In the genomic region with DNA sequence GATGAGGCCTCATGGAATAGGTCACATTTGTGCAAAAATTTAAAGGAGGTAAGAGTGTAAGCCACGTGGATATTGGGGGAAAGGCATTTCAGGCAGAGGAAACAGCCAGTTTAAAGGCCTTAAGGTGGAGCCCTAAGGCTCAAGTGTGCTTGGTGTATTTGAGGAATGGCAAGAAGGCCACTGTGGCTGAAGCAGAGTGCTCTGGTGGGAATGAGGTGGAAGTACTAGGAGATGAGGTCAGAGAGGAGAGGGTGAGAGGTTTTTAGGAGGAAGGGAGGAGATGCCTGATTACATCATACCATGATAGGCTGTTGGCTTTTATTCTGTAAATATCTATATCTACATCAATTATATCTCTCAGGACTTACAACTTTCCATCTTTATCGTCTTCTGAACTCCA, we compare ENCODE assay signal across 7 cellular contexts.
DNase-seq lines count a peak whose midpoint lies in the region; ATAC-seq and TF ChIP-seq lines count a peak whose summit lies in the region.
"Not testable (repeated sequence)": the region's sequence is repeated elsewhere in the genome, so short reads cannot be mapped to it uniquely, and the experiment has no call there.

No MANE protein-coding gene starts in this region.

- H3K4me1 ChIP-seq in Karpas-422 (ENCODE audit: low read length): not testable (repeated sequence)

- not testable (repeated sequence) for H3K36me3 ChIP-seq in Karpas-422 (ENCODE audit: insufficient read depth, low read length)

- not testable (repeated sequence) for H3K27me3 Mint-ChIP-seq in CD14-positive monocyte (ENCODE audit: low read depth in 3 of 3); WTC11 (ENCODE audit: low read depth); nephron progenitor cell (ENCODE audit: low read depth, poor library complexity)

- H3K79me2 ChIP-seq in Karpas-422 (ENCODE audit: low read length): not testable (repeated sequence)

- CTCF ChIA-PET in WTC11 (lab: Charles Lee): not testable (repeated sequence)

- ATAC-seq in WTC11: peak; percentile 58

- not testable (repeated sequence) for DNase-seq in CD14-positive monocyte (ENCODE audit: low spot score); WTC11 (ENCODE audit: low spot score); nephron progenitor cell
- peak; percentile 2 for DNase-seq in ELR (ENCODE audit: low read depth)
- DNase-seq in Karpas-422: peak; percentile 7
- peak; percentile 3 for DNase-seq in fibroblast of mammary gland (ENCODE audit: low read depth)
- DNase-seq in islet precursor cell: peak; percentile 49

- H3K9me3 ChIP-seq in Karpas-422 (ENCODE audit: low read length): not testable (repeated sequence)

- H3K27me3 ChIP-seq in Karpas-422 (ENCODE audit: low read length): not testable (repeated sequence)

- H3K9me3 Mint-ChIP-seq in CD14-positive monocyte, WTC11, nephron progenitor cell: not testable (repeated sequence)

- not testable (repeated sequence) for H4K20me1 ChIP-seq in Karpas-422 (ENCODE audit: insufficient read depth, low read depth, low read length)

- H3K4me2 ChIP-seq in Karpas-422 (ENCODE audit: low read depth, low read length, poor library complexity, severe bottlenecking): not testable (repeated sequence)

- H3K27ac Mint-ChIP-seq in CD14-positive monocyte: peak overlapping the region; percentile 19 to 82 (median 62)
- H3K27ac Mint-ChIP-seq in WTC11: peak overlapping the region; percentile 69; the same call in 1 of the 2 replicates
- peak overlapping the region; percentile 75 for H3K27ac Mint-ChIP-seq in nephron progenitor cell

- H3K9ac ChIP-seq in Karpas-422 (ENCODE audit: low read length): not testable (repeated sequence)

- not testable (repeated sequence) for H3K36me3 Mint-ChIP-seq in CD14-positive monocyte; WTC11; nephron progenitor cell (ENCODE audit: low read depth)

- not testable (repeated sequence) for H3K4me3 Mint-ChIP-seq in CD14-positive monocyte, WTC11, nephron progenitor cell

- not testable (repeated sequence) for TF ChIP-seq CTCF in CD14-positive monocyte (IDR thresholded peaks at IDR 0.05); WTC11 (IDR thresholded peaks at IDR 0.05); fibroblast of mammary gland (conservative IDR thresholded peaks at IDR 0.05; ENCODE audit: control insufficient read depth, insufficient read depth, low read depth, low read length); nephron progenitor cell (IDR thresholded peaks at IDR 0.05)

- H2AFZ ChIP-seq in Karpas-422 (ENCODE audit: low read length): not testable (repeated sequence)

- POLR2A ChIA-PET in WTC11 (lab: Charles Lee): not testable (repeated sequence)

- not testable (repeated sequence) for H3K27ac ChIP-seq in Karpas-422 (ENCODE audit: low read length)

- H3K9me2 ChIP-seq in Karpas-422 (replicated peaks; ENCODE audit: insufficient read depth, low read length): not testable (repeated sequence)

- H3K4me1 Mint-ChIP-seq in CD14-positive monocyte, WTC11, nephron progenitor cell: not testable (repeated sequence)

- intact Hi-C loops in CD14-positive monocyte (cut with micrococcal nuclease): not testable (repeated sequence)

- H3K4me3 ChIP-seq in Karpas-422 (ENCODE audit: low read length); fibroblast of mammary gland (ENCODE audit: control insufficient read depth, low read depth, low read length): not testable (repeated sequence)
